Comparison of ENCODE assay signal across 24 cellular contexts in the genomic region with DNA sequence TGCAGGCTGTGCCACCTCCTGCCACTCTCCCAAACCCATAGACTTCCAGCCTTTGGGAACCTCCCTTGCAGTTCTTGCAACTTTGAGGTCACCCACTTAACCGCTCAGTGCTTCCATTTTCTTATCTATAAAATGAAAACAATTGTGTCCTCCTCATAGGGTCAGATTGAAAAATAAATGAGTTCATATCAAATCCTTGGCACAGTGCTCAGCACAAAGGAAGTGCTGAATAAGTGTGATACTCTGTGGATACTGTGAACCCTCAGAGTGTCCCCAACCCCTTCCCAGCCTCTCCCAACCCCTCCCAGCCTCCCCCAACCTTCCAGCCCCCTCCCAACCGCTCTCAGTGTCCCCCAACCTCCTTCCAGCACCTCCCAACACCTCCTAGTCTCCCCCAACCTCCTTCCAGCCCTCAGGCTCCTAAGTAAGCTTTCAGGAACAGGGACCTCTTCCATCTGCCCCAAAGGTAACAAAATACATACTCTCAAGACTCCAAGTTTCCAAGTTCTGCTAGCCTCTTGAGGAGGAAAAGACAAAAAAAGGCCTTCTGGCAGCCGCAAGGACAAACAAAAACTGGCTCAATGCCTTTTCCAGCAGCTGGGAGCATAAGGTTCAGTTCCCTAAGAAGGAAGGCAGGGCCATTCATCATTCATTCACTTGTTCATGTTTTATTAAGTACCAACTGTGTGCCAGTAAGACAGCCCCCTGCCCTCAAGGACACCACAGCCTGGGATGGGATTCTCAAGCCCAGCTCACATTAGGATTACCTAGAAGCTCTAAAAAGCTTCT. TPM values are rescaled to one million over a fixed set of nuclear protein-coding genes. Genes with fewer than 3 reads are reported as not detected.
"Had no signal": no experiment of that assay in that cellular context is flagged by ENCODE, and none has a peak within 500 bp of the region (broad histone marks: within the 10 kb centered on the region; RNA-seq: fewer than 3 reads in every experiment).

No MANE protein-coding gene starts in this region.

- H3K4me1 ChIP-seq: psoas muscle, sigmoid colon, stomach, upper lobe of left lung, uterus had no signal

- H3K36me3 Mint-ChIP-seq: naive thymus-derived CD8-positive, alpha-beta T cell had no signal

- H3K27ac Mint-ChIP-seq: naive thymus-derived CD8-positive, alpha-beta T cell had no signal

- H3K4me1 Mint-ChIP-seq: central memory CD8-positive, alpha-beta T cell; naive thymus-derived CD8-positive, alpha-beta T cell; neural crest cell had no signal

- H3K36me3 ChIP-seq: heart left ventricle, ovary, sigmoid colon, stomach, thoracic aorta, upper lobe of left lung, uterus had no signal

- DNase-seq: cortex of kidney; dorsolateral prefrontal cortex; effector memory CD4-positive, alpha-beta T cell; erythroblast; heart left ventricle; hippocampal formation; left colon; mammary epithelial cell; mucosa of descending colon; naive thymus-derived CD8-positive, alpha-beta T cell; ovary; psoas muscle; sigmoid colon; stimulated activated CD4-positive, alpha-beta T cell treated with anti-CD3 and anti-CD28 coated beads, Interleukin-12 subunit alpha, Interleukin-12 subunit beta, amount 100 ng/mL, for 4 hours; stimulated activated naive CD4-positive, alpha-beta T cell; stomach; substantia nigra; upper lobe of left lung; uterus had no signal

- ATAC-seq: left colon; mucosa of descending colon; naive thymus-derived CD8-positive, alpha-beta T cell; psoas muscle had no signal

- H3K27ac ChIP-seq: dorsolateral prefrontal cortex, heart left ventricle, ovary, psoas muscle, sigmoid colon, skin epidermis, stomach, thoracic aorta, upper lobe of left lung, uterus had no signal

- H3K4me3 ChIP-seq: dorsolateral prefrontal cortex, heart left ventricle, mucosa of descending colon, ovary, psoas muscle, sigmoid colon, skin epidermis, stomach, thoracic aorta, upper lobe of left lung, uterus had no signal

- H3K4me3 Mint-ChIP-seq: central memory CD8-positive, alpha-beta T cell; naive thymus-derived CD8-positive, alpha-beta T cell; neural crest cell had no signal

- H3K9me3 Mint-ChIP-seq: central memory CD8-positive, alpha-beta T cell; naive thymus-derived CD8-positive, alpha-beta T cell had no signal

- H3K27me3 ChIP-seq: heart left ventricle, ovary, sigmoid colon, stomach, upper lobe of left lung, uterus had no signal

- H3K9me3 ChIP-seq: heart left ventricle, mucosa of descending colon, ovary, psoas muscle, sigmoid colon, stomach, thoracic aorta, upper lobe of left lung, uterus had no signal

RNA-seq across cellular contexts. Expression of a gene that starts 46.1 kb away (rescaled TPM):
- total RNA-seq: glomerular endothelial cell; mammary epithelial cell; naive thymus-derived CD8-positive, alpha-beta T cell had no signal
- polyA plus RNA-seq: mammary epithelial cell; naive thymus-derived CD8-positive, alpha-beta T cell had no signal
